In genomic region chr6:138089325-138089724, GRCh38 we compare ENCODE assay signal across 1 cellular context.
TF ChIP-seq lines count a peak whose summit lies in the region.

No MANE protein-coding gene starts in this region.

TF ChIP-seq in HCT116, 20 proteins besides CTCF, POLR2A, EP300 and RAD21 (continued from another document):
- TF ChIP-seq ZBTB33 (IDR thresholded peaks at IDR 0.05; ENCODE audit: extremely low read depth, insufficient replicate concordance, low read length) (no peak), REST (IDR thresholded peaks at IDR 0.05; ENCODE audit: low read depth) (no peak), SIN3A (IDR thresholded peaks at IDR 0.05; ENCODE audit: low read depth) (no peak), CEBPB (IDR thresholded peaks at IDR 0.05; ENCODE audit: low read depth) (no peak), SRF (IDR thresholded peaks at IDR 0.05; ENCODE audit: low read depth) (no peak), EZH2phosphoT487 (IDR thresholded peaks at IDR 0.05; ENCODE audit: borderline replicate concordance) (no peak), ATF3 (IDR thresholded peaks at IDR 0.05) (no peak), EZH2 (IDR thresholded peaks at IDR 0.05) (no peak)
